In the genomic region with DNA sequence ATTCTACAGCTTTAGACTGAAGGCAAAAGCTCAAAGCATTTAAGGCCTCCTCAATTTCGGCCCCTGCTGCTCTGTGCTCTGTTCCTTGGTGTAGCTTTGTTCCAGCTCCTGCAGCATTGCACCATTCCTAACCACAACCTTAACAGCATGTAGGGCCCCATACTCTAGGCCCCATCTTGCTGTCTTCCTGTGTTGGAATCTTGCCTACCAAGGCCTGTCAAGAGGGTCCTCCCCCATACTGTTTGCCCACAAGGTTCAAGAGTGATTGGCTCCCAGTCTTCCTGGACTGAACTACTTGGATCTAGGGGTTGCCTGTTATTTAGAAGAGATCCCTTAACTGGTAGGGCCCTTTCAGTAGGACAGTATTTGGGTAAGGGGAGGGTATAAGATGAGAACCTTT, we compare ENCODE assay signal across 10 cellular contexts. TPM values are rescaled to one million over a fixed set of nuclear protein-coding genes. Genes with fewer than 3 reads are reported as not detected.
DNase-seq lines count a peak whose midpoint lies in the region; ATAC-seq and TF ChIP-seq lines count a peak whose summit lies in the region.
"Had no signal": no experiment of that assay in that cellular context is flagged by ENCODE, and none has a peak within 500 bp of the region (broad histone marks: within the 10 kb centered on the region; RNA-seq: fewer than 3 reads in every experiment).

No MANE protein-coding gene starts in this region.

- peak overlapping the region; percentile 99 to 100 for H3K27ac Mint-ChIP-seq in activated naive CD4-positive, alpha-beta T cell treated with anti-CD3 and anti-CD28 coated beads, Interleukin-2, amount 50 U/mL, for 72 hours
- H3K27ac Mint-ChIP-seq in natural killer cell, result peak overlapping the region; percentile 75 to 98

- no peak for ATAC-seq in activated naive CD4-positive, alpha-beta T cell treated with anti-CD3 and anti-CD28 coated beads, Interleukin-2, amount 50 U/mL, for 72 hours
- ATAC-seq in natural killer cell (no peak), HG03039 (IDR thresholded peaks at IDR 0.05; ENCODE audit: unreplicated experiment) (no peak), GM19467 (IDR thresholded peaks at IDR 0.05; ENCODE audit: unreplicated experiment) (no peak)

- H3K9me3 Mint-ChIP-seq in activated naive CD4-positive, alpha-beta T cell treated with anti-CD3 and anti-CD28 coated beads, Interleukin-2, amount 50 U/mL, for 72 hours, result no peaks in the 10 kb centered on the region
- no peaks in the 10 kb centered on the region for H3K9me3 Mint-ChIP-seq in natural killer cell

- H3K4me1 Mint-ChIP-seq in natural killer cell, result peaks cover 35 to 49% of the 10 kb centered on the region in 2 donors

- no peaks in the 10 kb centered on the region for H3K9me3 ChIP-seq in MG63
- H3K9me3 ChIP-seq: adrenal gland had no signal

- H3K27me3 ChIP-seq in MG63, result no peaks in the 10 kb centered on the region
- H3K27me3 ChIP-seq: adrenal gland had no signal

- DNase-seq in ELR (ENCODE audit: low read depth), result peak; percentile 50
- DNase-seq in MG63, result no peak
- no peak for DNase-seq in activated naive CD4-positive, alpha-beta T cell treated with anti-CD3 and anti-CD28 coated beads, Interleukin-2, amount 50 U/mL, for 72 hours (ENCODE audit: low spot score in 2 of 2)
- DNase-seq in natural killer cell, result no peak
- no peak for DNase-seq in stimulated activated CD4-positive, alpha-beta T cell treated with anti-CD3 and anti-CD28 coated beads, Interleukin-4, amount 100 ng/mL, for 24 hours
- no peak for DNase-seq in NCI-H2107 (lab: John Stamatoyannopoulos, UW)
- DNase-seq: adrenal gland, NCI-H1092 had no signal

- peaks cover 72% of the 10 kb centered on the region for H3K36me3 ChIP-seq in MG63

- intact Hi-C loops in natural killer cell (cut with micrococcal nuclease), result no loop called here

- H3K27me3 Mint-ChIP-seq in natural killer cell (ENCODE audit: low read depth in 2 of 2), result no peaks in the 10 kb centered on the region

- TF ChIP-seq CTCF in natural killer cell (IDR thresholded peaks at IDR 0.05), result no peak

- peak overlapping the region; percentile 25 for H3K4me3 Mint-ChIP-seq in natural killer cell

- peak overlapping the region; percentile 80 for H3K4me3 ChIP-seq in MG63
- H3K4me3 ChIP-seq: adrenal gland had no signal

- peaks cover 43 to 58% of the 10 kb centered on the region in 2 donors for H3K36me3 Mint-ChIP-seq in activated naive CD4-positive, alpha-beta T cell treated with anti-CD3 and anti-CD28 coated beads, Interleukin-2, amount 50 U/mL, for 72 hours
- no peaks in the 10 kb centered on the region for H3K36me3 Mint-ChIP-seq in natural killer cell

RNA-seq across cellular contexts. Expression of a gene that starts 26.8 kb away (rescaled TPM):
- 0.05 and 0.30 TPM in 2 replicates for total RNA-seq in MG63 (2014; rRNA removed; shearing (Covaris generic); ENCODE audit: low replicate concordance)
- 10 to 100 TPM; 29.1 to 42.0 TPM for total RNA-seq in activated naive CD4-positive, alpha-beta T cell treated with anti-CD3 and anti-CD28 coated beads, Interleukin-2, amount 50 U/mL, for 72 hours
- total RNA-seq in natural killer cell, result 100 to 1,000 TPM; 138 to 163 (median 147) TPM

RNA-seq across cellular contexts. Expression of a gene that starts 49.9 kb away (rescaled TPM):
- total RNA-seq in MG63 (2014; rRNA removed; shearing (Covaris generic); ENCODE audit: low replicate concordance), result 0.03 TPM in 1 of 2 replicates, not detected in the other
- 1 to 10 TPM in 1 of 2 donors, under 1 TPM in 1; 0.41 to 1.4 TPM for total RNA-seq in activated naive CD4-positive, alpha-beta T cell treated with anti-CD3 and anti-CD28 coated beads, Interleukin-2, amount 50 U/mL, for 72 hours
- total RNA-seq in natural killer cell, result 1 to 10 TPM; 2.6 to 3.0 (median 3.0) TPM

Comparison
In these comparisons a context has a peak if more than half of its experiments do, and no peak if none do; other contexts are left out.
1. RNA of a gene that starts 26.8 kb away (total RNA-seq): 138 to 163 TPM in natural killer cell and 29.1 to 42.0 TPM in activated naive CD4-positive, alpha-beta T cell treated with anti-CD3 and anti-CD28 coated beads, Interleukin-2, amount 50 U/mL, for 72 hours; 0.05 to 0.30 TPM in MG63; every median in the first group is over 10 times any median in the second.